20 cellular contexts compared by ENCODE assay signal in the genomic region with DNA sequence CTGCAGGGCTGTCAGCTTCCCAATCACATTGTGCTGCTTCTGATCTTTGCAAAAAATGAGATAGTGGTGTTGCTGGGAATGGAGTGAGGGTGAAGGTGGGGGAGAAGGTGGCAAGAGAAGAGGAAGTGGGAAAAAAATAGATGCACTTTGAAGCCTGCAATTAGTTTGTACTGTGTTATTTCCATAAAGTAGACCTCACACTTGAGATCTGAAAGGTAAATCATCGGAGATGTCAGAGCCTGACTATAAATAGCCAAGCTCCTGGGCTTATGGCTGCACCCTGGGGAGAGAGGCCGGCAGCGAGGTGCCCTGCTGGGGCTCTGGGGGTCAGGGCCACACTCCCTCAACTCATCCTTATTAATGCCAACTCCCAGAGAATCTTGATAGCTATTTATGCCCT.
"Had no signal": no experiment of that assay in that cellular context is flagged by ENCODE, and none has a peak within 500 bp of the region (broad histone marks: within the 10 kb centered on the region; RNA-seq: fewer than 3 reads in every experiment).

No MANE protein-coding gene starts in this region.

- H3K27me3 ChIP-seq: neural progenitor cell, ovary, right atrium auricular region, testis, upper lobe of right lung, vagina had no signal

- H3K4me3 ChIP-seq: dorsolateral prefrontal cortex, heart left ventricle, lower lobe of right lung, neural progenitor cell, ovary, right atrium auricular region, sigmoid colon, skin epidermis, testis, tibial nerve, upper lobe of right lung, vagina had no signal

- H3K27ac ChIP-seq: dorsolateral prefrontal cortex, heart left ventricle, lower lobe of right lung, neural progenitor cell, ovary, right atrium auricular region, sigmoid colon, skin epidermis, testis, tibial nerve, upper lobe of right lung, vagina had no signal

- DNase-seq: effector CD8-positive, alpha-beta T cell; heart left ventricle; hypothalamus; lower lobe of right lung; natural killer cell; nucleus accumbens; ovary; sigmoid colon; stimulated activated CD4-positive, alpha-beta T cell treated with anti-CD3 and anti-CD28 coated beads, Interleukin-2, amount 100 ng/mL, for 24 hours; stimulated activated CD4-positive, alpha-beta T cell treated with anti-CD3 and anti-CD28 coated beads, Interleukin-4, amount 100 ng/mL, for 4 hours; stimulated activated naive B cell treated with anti-CD40 and anti-IgM and Interleukin-4, amounts not matched to agents 10 μg/mL and 1 μg/mL and 100 μg/mL, for 72 hours; stimulated activated naive CD8-positive, alpha-beta T cell treated with anti-CD3 and anti-CD28 coated beads, Interleukin-15, amount 100 ng/mL, for 72 hours; testis; upper lobe of right lung had no signal

- H3K4me1 ChIP-seq: heart left ventricle, lower lobe of right lung, right atrium auricular region, sigmoid colon, testis, tibial nerve, upper lobe of right lung, vagina had no signal

- H3K9me3 ChIP-seq: heart left ventricle, lower lobe of right lung, ovary, right atrium auricular region, sigmoid colon, testis, tibial nerve, upper lobe of right lung, vagina had no signal

- H3K36me3 ChIP-seq: heart left ventricle, lower lobe of right lung, neural progenitor cell, ovary, right atrium auricular region, sigmoid colon, tibial nerve, upper lobe of right lung, vagina had no signal
